ENCODE assay signal across 1 cellular context in the genomic region with DNA sequence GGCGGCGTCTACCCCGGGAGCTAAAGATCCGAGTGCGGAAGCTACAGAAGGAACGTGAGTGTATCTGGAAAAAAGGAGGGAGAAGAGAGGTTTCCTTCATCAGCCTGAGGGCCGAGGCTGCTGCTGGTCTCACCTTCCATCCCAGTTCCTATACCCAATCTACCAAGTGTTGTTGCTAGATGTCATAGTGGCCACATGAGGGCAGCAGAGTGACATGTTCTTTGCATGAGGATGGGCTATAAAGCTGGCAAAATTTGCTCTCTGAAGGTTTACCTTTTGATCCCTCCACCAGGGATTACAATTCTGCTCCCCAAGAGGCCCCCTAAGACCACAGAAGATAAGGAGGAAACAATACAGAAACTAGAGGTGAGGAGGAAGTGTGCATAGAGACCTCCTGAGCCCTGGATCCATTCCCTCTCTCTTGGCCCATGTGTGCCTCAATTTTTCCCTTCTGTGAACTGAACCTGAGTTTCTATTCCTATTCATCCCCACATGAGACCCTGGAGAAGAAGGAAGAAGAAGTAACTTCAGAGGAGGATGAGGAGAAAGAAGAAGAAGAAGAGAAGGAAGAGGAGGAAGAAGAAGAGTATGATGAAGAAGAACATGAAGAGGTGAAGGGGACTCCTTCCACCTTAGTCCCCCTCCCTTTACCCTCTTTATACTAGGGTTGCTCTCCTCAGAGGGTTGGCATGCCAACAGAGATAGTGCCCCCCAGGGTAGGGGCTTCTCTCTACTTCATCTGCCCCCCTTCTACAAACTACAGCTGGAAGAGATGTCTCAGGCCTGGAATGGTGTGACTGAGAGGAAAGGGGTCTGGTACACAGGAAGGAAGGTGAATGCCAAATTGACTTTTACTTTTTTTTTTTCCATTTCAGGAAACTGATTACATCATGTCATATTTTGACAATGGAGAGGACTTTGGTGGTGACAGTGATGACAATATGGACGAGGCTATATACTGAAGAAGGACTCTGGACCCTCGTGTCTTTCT.
TF ChIP-seq lines count a peak whose summit lies in the region.

No MANE protein-coding gene starts in this region.

TF ChIP-seq in IMR-90, 13 proteins besides CTCF, POLR2A, EP300 and RAD21:
- no peak for TF ChIP-seq FOS (IDR thresholded peaks at IDR 0.05; ENCODE audit: low read depth, low read length)
- TF ChIP-seq NFE2L2 (IDR thresholded peaks at IDR 0.05; ENCODE audit: low read depth, low read length), result no peak
- TF ChIP-seq SMC3 (IDR thresholded peaks at IDR 0.05; ENCODE audit: low read depth, low read length), result peak; percentile 92
